ENCODE assay signal across 8 cellular contexts in genomic region chr14:61695695-61696527, GRCh38. TPM values are rescaled to one million over a fixed set of nuclear protein-coding genes. Genes with fewer than 3 reads are reported as not detected.
DNase-seq lines count a peak whose midpoint lies in the region; ATAC-seq and TF ChIP-seq lines count a peak whose summit lies in the region.

No MANE protein-coding gene starts in this region.

- POLR2A ChIA-PET in CD8-positive, alpha-beta memory T cell (lab: Charles Lee) = interaction anchor here (0.5 to 1.7 kb wide), 10 partner anchors 10 to 415 kb away, joined by 3 to 8 read pairs (median 4); partner anchors contain the start of genes SNAPC1 and TMEM30B

- no peaks in the 10 kb centered on the region for H3K9me2 ChIP-seq in Karpas-422 (replicated peaks; ENCODE audit: insufficient read depth, low read length)

- peak; percentile 10 for ATAC-seq in GM21528 (IDR thresholded peaks at IDR 0.05; ENCODE audit: low FRiP score, unreplicated experiment)
- ATAC-seq in upper lobe of left lung (ENCODE audit: low FRiP score in 2 of 2) = peak; percentile 64 to 70

- peaks cover 0 to 16% (median 0%) of the 10 kb centered on the region in 3 donors for H3K36me3 Mint-ChIP-seq in CD8-positive, alpha-beta memory T cell
- H3K36me3 Mint-ChIP-seq in osteocyte (ENCODE audit: unreplicated experiment) = peaks cover 4% of the 10 kb centered on the region

- H3K4me1 ChIP-seq in CD8-positive, alpha-beta memory T cell (ENCODE audit: insufficient read depth, low read length) = peaks cover 48% of the 10 kb centered on the region
- peaks cover 50% of the 10 kb centered on the region for H3K4me1 ChIP-seq in Karpas-422 (ENCODE audit: low read length)
- H3K4me1 ChIP-seq in upper lobe of left lung = peaks cover 16 to 38% (median 26%) of the 10 kb centered on the region in 4 donors

- peaks cover 56% of the 10 kb centered on the region for H3K79me2 ChIP-seq in Karpas-422 (ENCODE audit: low read length)

- peak; percentile 35 to 58 (median 49) for DNase-seq in CD8-positive, alpha-beta memory T cell
- DNase-seq in Karpas-422 (peak; percentile 85), SK-MEL-5 (ENCODE audit: low read depth, low spot score) (peak; percentile 46), head of caudate nucleus (peak; percentile 16 to 76 (median 56)), osteocyte (ENCODE audit: extremely low spot score, unreplicated experiment) (no peak), upper lobe of left lung (peak in 1 of 2 donors; percentile 72)
- DNase-seq in activated naive CD4-positive, alpha-beta T cell treated with anti-CD3 and anti-CD28 coated beads, Interleukin-2, amount 50 U/mL, for 16 hours = peak; percentile 46

- in situ Hi-C loops in SK-MEL-5 (cut with HindIII; ENCODE audit: low pct_unique_long_range_greater_than_20kb, low sequenced_read_pairs) = no loop called here

- peaks cover 53 to 68% (median 55%) of the 10 kb centered on the region in 3 donors for H3K4me1 Mint-ChIP-seq in CD8-positive, alpha-beta memory T cell
- H3K4me1 Mint-ChIP-seq in osteocyte (ENCODE audit: unreplicated experiment) = peaks cover 52% of the 10 kb centered on the region

- no peak for TF ChIP-seq CTCF in osteocyte (IDR thresholded peaks at IDR 0.05)
- no peak for TF ChIP-seq CTCF in upper lobe of left lung (IDR thresholded peaks at IDR 0.05)

- H3K27me3 ChIP-seq in CD8-positive, alpha-beta memory T cell (ENCODE audit: insufficient read depth, low read length, poor library complexity, severe bottlenecking) = no peaks in the 10 kb centered on the region
- no peaks in the 10 kb centered on the region; the same call in 1 of the 2 replicates for H3K27me3 ChIP-seq in Karpas-422 (ENCODE audit: low read length)
- no peaks in the 10 kb centered on the region for H3K27me3 ChIP-seq in upper lobe of left lung

- whole genome bisulfite sequencing in upper lobe of left lung, 2 donors = 0 to 2% methylated on average over 26 to 53 of the region's 70 CpGs

- no peaks in the 10 kb centered on the region for H3K36me3 ChIP-seq in CD8-positive, alpha-beta memory T cell (ENCODE audit: insufficient read depth, low read length)
- H3K36me3 ChIP-seq in Karpas-422 (ENCODE audit: insufficient read depth, low read length) (peaks cover 7% of the 10 kb centered on the region; the same call in 1 of the 2 replicates), upper lobe of left lung (no peaks in the 10 kb centered on the region)

- peak overlapping the region; percentile 88 for H3K4me2 ChIP-seq in Karpas-422 (ENCODE audit: low read depth, low read length, poor library complexity, severe bottlenecking)

- CTCF ChIA-PET in CD8-positive, alpha-beta memory T cell (lab: Charles Lee) = no interaction called here

- H3K27ac ChIP-seq in CD8-positive, alpha-beta memory T cell (ENCODE audit: low read depth, low read length) = peak overlapping the region; percentile 82
- H3K27ac ChIP-seq in Karpas-422 (ENCODE audit: low read length) (peak overlapping the region; percentile 87), upper lobe of left lung (peak overlapping the region; percentile 95 to 100 (median 97))

- peak in 2 of 4 donors; percentile 0 to 43 for TF ChIP-seq POLR2A in upper lobe of left lung (IDR thresholded peaks at IDR 0.05)

- peaks cover 0 to under 1% (median 0%) of the 10 kb centered on the region in 5 donors for H3K9me3 Mint-ChIP-seq in CD8-positive, alpha-beta memory T cell
- H3K9me3 Mint-ChIP-seq in osteocyte (ENCODE audit: unreplicated experiment) = peaks cover under 1% of the 10 kb centered on the region

- H3K27ac Mint-ChIP-seq in CD8-positive, alpha-beta memory T cell = peak overlapping the region; percentile 93 to 98 (median 96)
- peak overlapping the region; percentile 97 for H3K27ac Mint-ChIP-seq in osteocyte (ENCODE audit: unreplicated experiment)

- intact Hi-C loops in head of caudate nucleus (cut with DNase I) = loop anchor here (10.0 kb wide), 1 partner anchor 59 kb away; no protein-coding TSS in a partner anchor

- H3K4me3 ChIP-seq in CD8-positive, alpha-beta memory T cell (ENCODE audit: low read length) = peak overlapping the region; percentile 82
- H3K4me3 ChIP-seq in Karpas-422 (ENCODE audit: low read length) (peak overlapping the region; percentile 91), upper lobe of left lung (peak overlapping the region; percentile 64 to 82 (median 72))

- H4K20me1 ChIP-seq in Karpas-422 (ENCODE audit: insufficient read depth, low read depth, low read length) = peaks cover 46% of the 10 kb centered on the region

- peak overlapping the region; percentile 98 for H3K9ac ChIP-seq in Karpas-422 (ENCODE audit: low read length)

- H3K4me3 Mint-ChIP-seq in CD8-positive, alpha-beta memory T cell = peak overlapping the region; percentile 92 to 99 (median 97)
- H3K4me3 Mint-ChIP-seq in osteocyte (ENCODE audit: unreplicated experiment) = peak overlapping the region; percentile 96

- H2AFZ ChIP-seq in Karpas-422 (ENCODE audit: low read length) = no peak overlapping the region

- H3K9me3 ChIP-seq in CD8-positive, alpha-beta memory T cell (ENCODE audit: low read length) = no peaks in the 10 kb centered on the region
- peaks cover under 1% of the 10 kb centered on the region; the same call in 1 of the 2 replicates for H3K9me3 ChIP-seq in Karpas-422 (ENCODE audit: low read length)
- H3K9me3 ChIP-seq in upper lobe of left lung = no peaks in the 10 kb centered on the region

- no peaks in the 10 kb centered on the region for H3K27me3 Mint-ChIP-seq in CD8-positive, alpha-beta memory T cell
- H3K27me3 Mint-ChIP-seq in osteocyte (ENCODE audit: unreplicated experiment) = no peaks in the 10 kb centered on the region

- TF ChIP-seq EP300 in upper lobe of left lung (IDR thresholded peaks at IDR 0.05) = no peak

RNA-seq across cellular contexts. Expression of gene HIF1A, which starts 0.6 kb away (rescaled TPM):
- total RNA-seq in CD8-positive, alpha-beta memory T cell = 100 to 1,000 TPM; 130 to 139 TPM
- polyA plus RNA-seq in CD8-positive, alpha-beta memory T cell = 49.6 TPM
- total RNA-seq in Karpas-422 (2014; rRNA removed; shearing (Covaris generic); ENCODE audit: low replicate concordance) = 111 and 233 TPM in 2 replicates
- total RNA-seq in SK-MEL-5 (2014; rRNA removed; shearing (Covaris generic)) = 79.5 and 84.4 TPM in 2 replicates
- 54.8 and 69.1 TPM in 2 replicates for polyA plus RNA-seq in SK-MEL-5 (2015; cell fraction: cytosol; rRNA removed)
- 34.5 and 61.4 TPM in 2 replicates for polyA plus RNA-seq in SK-MEL-5 (2015; cell fraction: nucleus; rRNA removed)
- 326 and 332 TPM in 2 replicates for total RNA-seq in osteocyte
- 100 to 1,000 TPM in 4 of 6 donors, 10 to 100 TPM in 2; 72.1 to 131 (median 116) TPM for total RNA-seq in upper lobe of left lung
